In the genomic region with DNA sequence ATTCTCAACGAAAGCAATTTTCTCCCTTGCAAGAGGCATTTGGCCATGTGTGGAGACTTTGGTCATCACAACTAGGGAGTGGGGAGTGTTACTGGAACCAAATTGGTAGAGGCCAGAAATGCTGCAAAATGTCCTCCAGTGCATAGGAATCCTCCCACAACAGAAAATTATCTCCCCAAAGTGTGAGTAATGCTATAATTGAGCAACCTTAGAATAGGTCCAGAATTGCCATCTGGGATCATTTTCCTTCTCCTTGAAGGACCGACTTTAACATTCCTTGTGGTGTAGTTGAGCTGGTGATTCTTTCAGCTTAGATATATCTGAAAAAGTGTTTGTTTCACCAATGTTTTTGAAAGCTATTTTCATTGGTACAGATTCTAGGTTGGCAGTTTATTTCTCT, we compare ENCODE assay signal across 2 cellular contexts.
TF ChIP-seq lines count a peak whose summit lies in the region.

No MANE protein-coding gene starts in this region.

TF ChIP-seq in HCT116, 20 proteins besides CTCF, POLR2A, EP300 and RAD21:
- no peak for TF ChIP-seq JUND (IDR thresholded peaks at IDR 0.05)
- TF ChIP-seq TCF7L2 (IDR thresholded peaks at IDR 0.05; ENCODE audit: borderline replicate concordance, extremely low read depth, insufficient read depth, insufficient read length): no peak
TF ChIP-seq in HCT116: peak in this region for 0.

TF ChIP-seq in H1, 55 proteins besides CTCF, POLR2A, EP300 and RAD21:
- TF ChIP-seq SUZ12 (IDR thresholded peaks at IDR 0.05; ENCODE audit: low read length) (no peak), SAP30 (IDR thresholded peaks at IDR 0.05; ENCODE audit: insufficient read depth, insufficient replicate concordance, low read length) (no peak), HDAC6 (IDR thresholded peaks at IDR 0.05; ENCODE audit: low read depth, low read length) (no peak), POLR2AphosphoS5 (IDR thresholded peaks at IDR 0.05; ENCODE audit: low read depth, low read length) (no peak), CHD1 (IDR thresholded peaks at IDR 0.05; ENCODE audit: low read depth, low read length) (no peak), NRF1 (IDR thresholded peaks at IDR 0.05; ENCODE audit: low read depth, low read length) (no peak), JUN (IDR thresholded peaks at IDR 0.05; ENCODE audit: low read depth, low read length) (no peak), PHF8 (conservative IDR thresholded peaks at IDR 0.05; ENCODE audit: low read depth, low read length) (no peak), BACH1 (IDR thresholded peaks at IDR 0.05; ENCODE audit: low read length) (no peak), CBX5 (IDR thresholded peaks at IDR 0.05; ENCODE audit: low read depth, low read length) (no peak), BCL11A (IDR thresholded peaks at IDR 0.05; ENCODE audit: low read depth in 2 of 2, low read length in 2 of 2) (no peak)
- TF ChIP-seq, protein P1, sequence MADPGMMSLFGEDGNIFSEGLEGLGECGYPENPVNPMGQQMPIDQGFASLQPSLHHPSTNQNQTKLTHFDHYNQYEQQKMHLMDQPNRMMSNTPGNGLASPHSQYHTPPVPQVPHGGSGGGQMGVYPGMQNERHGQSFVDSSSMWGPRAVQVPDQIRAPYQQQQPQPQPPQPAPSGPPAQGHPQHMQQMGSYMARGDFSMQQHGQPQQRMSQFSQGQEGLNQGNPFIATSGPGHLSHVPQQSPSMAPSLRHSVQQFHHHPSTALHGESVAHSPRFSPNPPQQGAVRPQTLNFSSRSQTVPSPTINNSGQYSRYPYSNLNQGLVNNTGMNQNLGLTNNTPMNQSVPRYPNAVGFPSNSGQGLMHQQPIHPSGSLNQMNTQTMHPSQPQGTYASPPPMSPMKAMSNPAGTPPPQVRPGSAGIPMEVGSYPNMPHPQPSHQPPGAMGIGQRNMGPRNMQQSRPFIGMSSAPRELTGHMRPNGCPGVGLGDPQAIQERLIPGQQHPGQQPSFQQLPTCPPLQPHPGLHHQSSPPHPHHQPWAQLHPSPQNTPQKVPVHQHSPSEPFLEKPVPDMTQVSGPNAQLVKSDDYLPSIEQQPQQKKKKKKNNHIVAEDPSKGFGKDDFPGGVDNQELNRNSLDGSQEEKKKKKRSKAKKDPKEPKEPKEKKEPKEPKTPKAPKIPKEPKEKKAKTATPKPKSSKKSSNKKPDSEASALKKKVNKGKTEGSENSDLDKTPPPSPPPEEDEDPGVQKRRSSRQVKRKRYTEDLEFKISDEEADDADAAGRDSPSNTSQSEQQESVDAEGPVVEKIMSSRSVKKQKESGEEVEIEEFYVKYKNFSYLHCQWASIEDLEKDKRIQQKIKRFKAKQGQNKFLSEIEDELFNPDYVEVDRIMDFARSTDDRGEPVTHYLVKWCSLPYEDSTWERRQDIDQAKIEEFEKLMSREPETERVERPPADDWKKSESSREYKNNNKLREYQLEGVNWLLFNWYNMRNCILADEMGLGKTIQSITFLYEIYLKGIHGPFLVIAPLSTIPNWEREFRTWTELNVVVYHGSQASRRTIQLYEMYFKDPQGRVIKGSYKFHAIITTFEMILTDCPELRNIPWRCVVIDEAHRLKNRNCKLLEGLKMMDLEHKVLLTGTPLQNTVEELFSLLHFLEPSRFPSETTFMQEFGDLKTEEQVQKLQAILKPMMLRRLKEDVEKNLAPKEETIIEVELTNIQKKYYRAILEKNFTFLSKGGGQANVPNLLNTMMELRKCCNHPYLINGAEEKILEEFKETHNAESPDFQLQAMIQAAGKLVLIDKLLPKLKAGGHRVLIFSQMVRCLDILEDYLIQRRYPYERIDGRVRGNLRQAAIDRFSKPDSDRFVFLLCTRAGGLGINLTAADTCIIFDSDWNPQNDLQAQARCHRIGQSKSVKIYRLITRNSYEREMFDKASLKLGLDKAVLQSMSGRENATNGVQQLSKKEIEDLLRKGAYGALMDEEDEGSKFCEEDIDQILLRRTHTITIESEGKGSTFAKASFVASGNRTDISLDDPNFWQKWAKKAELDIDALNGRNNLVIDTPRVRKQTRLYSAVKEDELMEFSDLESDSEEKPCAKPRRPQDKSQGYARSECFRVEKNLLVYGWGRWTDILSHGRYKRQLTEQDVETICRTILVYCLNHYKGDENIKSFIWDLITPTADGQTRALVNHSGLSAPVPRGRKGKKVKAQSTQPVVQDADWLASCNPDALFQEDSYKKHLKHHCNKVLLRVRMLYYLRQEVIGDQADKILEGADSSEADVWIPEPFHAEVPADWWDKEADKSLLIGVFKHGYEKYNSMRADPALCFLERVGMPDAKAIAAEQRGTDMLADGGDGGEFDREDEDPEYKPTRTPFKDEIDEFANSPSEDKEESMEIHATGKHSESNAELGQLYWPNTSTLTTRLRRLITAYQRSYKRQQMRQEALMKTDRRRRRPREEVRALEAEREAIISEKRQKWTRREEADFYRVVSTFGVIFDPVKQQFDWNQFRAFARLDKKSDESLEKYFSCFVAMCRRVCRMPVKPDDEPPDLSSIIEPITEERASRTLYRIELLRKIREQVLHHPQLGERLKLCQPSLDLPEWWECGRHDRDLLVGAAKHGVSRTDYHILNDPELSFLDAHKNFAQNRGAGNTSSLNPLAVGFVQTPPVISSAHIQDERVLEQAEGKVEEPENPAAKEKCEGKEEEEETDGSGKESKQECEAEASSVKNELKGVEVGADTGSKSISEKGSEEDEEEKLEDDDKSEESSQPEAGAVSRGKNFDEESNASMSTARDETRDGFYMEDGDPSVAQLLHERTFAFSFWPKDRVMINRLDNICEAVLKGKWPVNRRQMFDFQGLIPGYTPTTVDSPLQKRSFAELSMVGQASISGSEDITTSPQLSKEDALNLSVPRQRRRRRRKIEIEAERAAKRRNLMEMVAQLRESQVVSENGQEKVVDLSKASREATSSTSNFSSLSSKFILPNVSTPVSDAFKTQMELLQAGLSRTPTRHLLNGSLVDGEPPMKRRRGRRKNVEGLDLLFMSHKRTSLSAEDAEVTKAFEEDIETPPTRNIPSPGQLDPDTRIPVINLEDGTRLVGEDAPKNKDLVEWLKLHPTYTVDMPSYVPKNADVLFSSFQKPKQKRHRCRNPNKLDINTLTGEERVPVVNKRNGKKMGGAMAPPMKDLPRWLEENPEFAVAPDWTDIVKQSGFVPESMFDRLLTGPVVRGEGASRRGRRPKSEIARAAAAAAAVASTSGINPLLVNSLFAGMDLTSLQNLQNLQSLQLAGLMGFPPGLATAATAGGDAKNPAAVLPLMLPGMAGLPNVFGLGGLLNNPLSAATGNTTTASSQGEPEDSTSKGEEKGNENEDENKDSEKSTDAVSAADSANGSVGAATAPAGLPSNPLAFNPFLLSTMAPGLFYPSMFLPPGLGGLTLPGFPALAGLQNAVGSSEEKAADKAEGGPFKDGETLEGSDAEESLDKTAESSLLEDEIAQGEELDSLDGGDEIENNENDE (IDR thresholded peaks at IDR 0.05; ENCODE audit: insufficient replicate concordance, low read length): no peak
